Comparison of ENCODE assay signal across 11 cellular contexts in the genomic region with DNA sequence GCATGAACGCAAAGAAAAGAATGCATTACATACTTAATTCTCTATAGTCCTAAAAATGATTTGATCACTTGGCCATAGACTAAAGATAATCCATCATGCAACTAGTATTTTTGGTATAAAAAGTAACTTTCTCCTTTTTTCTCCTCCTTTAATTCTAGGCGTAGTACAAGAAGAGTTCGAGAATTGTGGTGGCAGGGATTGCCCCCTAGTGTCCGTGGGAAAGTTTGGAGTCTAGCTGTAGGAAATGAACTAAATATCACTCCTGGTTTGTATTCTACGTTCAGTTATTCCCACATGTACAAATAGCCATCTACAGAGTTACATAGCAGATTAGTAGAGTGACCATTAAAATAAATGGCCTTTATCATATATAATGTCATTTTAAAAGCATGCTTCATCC. TPM values are rescaled to one million over a fixed set of nuclear protein-coding genes. Genes with fewer than 3 reads are reported as not detected.
DNase-seq lines count a peak whose midpoint lies in the region; ATAC-seq and TF ChIP-seq lines count a peak whose summit lies in the region.
"Had no signal": no experiment of that assay in that cellular context is flagged by ENCODE, and none has a peak within 500 bp of the region (broad histone marks: within the 10 kb centered on the region; RNA-seq: fewer than 3 reads in every experiment).

No MANE protein-coding gene starts in this region.

- intact Hi-C loops in dorsolateral prefrontal cortex (cut with DNase I): no loop called here

- ATAC-seq in HG03159 (IDR thresholded peaks at IDR 0.05; ENCODE audit: unreplicated experiment) (no peak), GM19395 (IDR thresholded peaks at IDR 0.05; ENCODE audit: unreplicated experiment) (no peak)

- in situ Hi-C loops in G401 (cut with HindIII; ENCODE audit: low sequenced_read_pairs): no loop called here

- DNase-seq in G401 (ENCODE audit: low spot score): peak; percentile 4
- DNase-seq in LNCaP clone FGC (ENCODE audit: low read depth): no peak
- no peak for DNase-seq in dorsolateral prefrontal cortex
- DNase-seq in neural crest cell (ENCODE audit: low read depth, low spot score): no peak
- no peak for DNase-seq in amniotic stem cell (lab: John Stamatoyannopoulos, UW)
- DNase-seq: activated CD4-positive, CD25-positive, alpha-beta regulatory T cell; immature natural killer cell; NCI-H2081 treated with DMSO at 0.1 percent for 48 hours; sigmoid colon had no signal

- no peak overlapping the region for H3K27ac ChIP-seq in dorsolateral prefrontal cortex
- H3K27ac ChIP-seq: sigmoid colon had no signal

- no peaks in the 10 kb centered on the region for H3K27me3 ChIP-seq in dorsolateral prefrontal cortex
- H3K27me3 ChIP-seq: sigmoid colon had no signal

- H3K4me3 ChIP-seq in LNCaP clone FGC (ENCODE audit: low read depth, low read length): no peak overlapping the region
- no peak overlapping the region for H3K4me3 ChIP-seq in dorsolateral prefrontal cortex
- H3K4me3 ChIP-seq: sigmoid colon had no signal

- TF ChIP-seq CTCF in LNCaP clone FGC (IDR thresholded peaks at IDR 0.05; ENCODE audit: control insufficient read depth, extremely low read depth, insufficient read depth) (peak; percentile 48), dorsolateral prefrontal cortex (IDR thresholded peaks at IDR 0.05 in 54 of 56, conservative IDR thresholded peaks at IDR 0.05 in 2 of 56; ENCODE audit: low read depth in 1 of 56, partially characterized antibody in 56 of 56) (peak in 51 of 56 donors; percentile 8 to 65 (median 42)), neural crest cell (conservative IDR thresholded peaks at IDR 0.05) (peak; percentile 53)

- no peaks in the 10 kb centered on the region for H3K4me1 Mint-ChIP-seq in neural crest cell
- H3K4me1 Mint-ChIP-seq: immature natural killer cell had no signal

- no peaks in the 10 kb centered on the region for H3K36me3 Mint-ChIP-seq in neural crest cell (ENCODE audit: low read depth)
- H3K36me3 Mint-ChIP-seq: immature natural killer cell had no signal

- H3K27ac Mint-ChIP-seq in neural crest cell (ENCODE audit: unreplicated experiment): no peak overlapping the region
- H3K27ac Mint-ChIP-seq: immature natural killer cell had no signal

- no peak overlapping the region for H3K4me3 Mint-ChIP-seq in neural crest cell
- H3K4me3 Mint-ChIP-seq: immature natural killer cell had no signal

- no peaks in the 10 kb centered on the region for H3K27me3 Mint-ChIP-seq in neural crest cell (ENCODE audit: low read depth)

- H3K9me3 Mint-ChIP-seq in neural crest cell: no peaks in the 10 kb centered on the region
- H3K9me3 Mint-ChIP-seq: immature natural killer cell had no signal

RNA-seq across cellular contexts. Expression of a gene that starts 45.5 kb away (rescaled TPM):
- total RNA-seq in G401 (2014; rRNA removed; shearing (Covaris generic)): 51.8 and 83.2 TPM in 2 replicates
- 10 to 100 TPM in 22 of 120 experiments, 1 to 10 TPM in 98; 3.4 to 19.9 (median 7.6) TPM for total RNA-seq in dorsolateral prefrontal cortex
- total RNA-seq in neural crest cell: 187 and 190 TPM in 2 replicates
